14 cellular contexts compared by ENCODE assay signal in genomic region chr6:37940074-37940847, GRCh38.
DNase-seq lines count a peak whose midpoint lies in the region; ATAC-seq and TF ChIP-seq lines count a peak whose summit lies in the region.
"Had no signal": no experiment of that assay in that cellular context is flagged by ENCODE, and none has a peak within 500 bp of the region (broad histone marks: within the 10 kb centered on the region; RNA-seq: fewer than 3 reads in every experiment).

No MANE protein-coding gene starts in this region.

- BruUV-seq in A673 (replicated peaks; lab: Mats Ljungman, UMichigan), result no TSS peak

- no peaks in the 10 kb centered on the region for H3K9me3 ChIP-seq in A673 (ENCODE audit: low read depth, low read length, poor library complexity, severe bottlenecking)
- H3K9me3 ChIP-seq in body of pancreas, result no peaks in the 10 kb centered on the region
- H3K9me3 ChIP-seq: suprapubic skin had no signal

- ATAC-seq in body of pancreas, result no peak
- ATAC-seq in left lobe of liver, result peak; percentile 63
- ATAC-seq: foreskin keratinocyte, Panc1, WTC11 had no signal

- DNase-seq in A673 (ENCODE audit: low spot score) (peak; percentile 79), Kasumi-1 (lab: John Stamatoyannopoulos, UW) (peak; percentile 49 to 61), body of pancreas (peak; percentile 18 to 58 (median 41)), left lobe of liver (ENCODE audit: low spot score) (no peak), amniotic stem cell (lab: John Stamatoyannopoulos, UW) (no peak), middle frontal gyrus (ENCODE audit: extremely low spot score, low spot score) (no peak), NCI-H2107 treated with DMSO at 0.1 percent for 48 hours (lab: John Stamatoyannopoulos, UW; ENCODE audit: unreplicated experiment) (no peak)
- DNase-seq in activated CD4-positive, alpha-beta memory T cell treated with anti-CD3 and anti-CD28 coated beads for 36 hours, result no peak
- DNase-seq: activated T-cell treated with anti-CD3 and anti-CD28 coated beads, Interleukin-2, amount 50 U/mL, for 24 hours; foreskin keratinocyte; NCI-H2029 treated with DMSO at 0.1 percent for 48 hours had no signal

- H3K36me3 ChIP-seq in A673 (ENCODE audit: insufficient read depth, low read length, poor library complexity, severe bottlenecking) (no peaks in the 10 kb centered on the region), body of pancreas (replicated peaks in 1 of 2; ENCODE audit: insufficient read depth in 1 of 2, low read depth in 2 of 2) (no peaks in the 10 kb centered on the region)
- H3K36me3 ChIP-seq: suprapubic skin had no signal

- H3K4me3 Mint-ChIP-seq in activated CD4-positive, alpha-beta memory T cell treated with anti-CD3 and anti-CD28 coated beads for 36 hours, result no peak overlapping the region
- H3K4me3 Mint-ChIP-seq: activated T-cell treated with anti-CD3 and anti-CD28 coated beads, Interleukin-2, amount 50 U/mL, for 24 hours; WTC11 had no signal

- peaks cover 10% of the 10 kb centered on the region for H3K36me3 Mint-ChIP-seq in activated CD4-positive, alpha-beta memory T cell treated with anti-CD3 and anti-CD28 coated beads for 36 hours
- H3K36me3 Mint-ChIP-seq: WTC11 had no signal

- H3K9me3 Mint-ChIP-seq in activated CD4-positive, alpha-beta memory T cell treated with anti-CD3 and anti-CD28 coated beads for 36 hours, result no peaks in the 10 kb centered on the region
- H3K9me3 Mint-ChIP-seq: activated T-cell treated with anti-CD3 and anti-CD28 coated beads, Interleukin-2, amount 50 U/mL, for 24 hours; WTC11 had no signal

- peaks cover 82% of the 10 kb centered on the region for H3K4me1 ChIP-seq in A673 (ENCODE audit: insufficient read depth, low read length, poor library complexity, severe bottlenecking)
- peaks cover 7% of the 10 kb centered on the region for H3K4me1 ChIP-seq in body of pancreas

- CTCF ChIA-PET in A673 (lab: Charles Lee), result no interaction called here
- CTCF ChIA-PET in activated CD4-positive, alpha-beta memory T cell treated with anti-CD3 and anti-CD28 coated beads for 36 hours (lab: Charles Lee), result interaction anchor here (0.7 to 1.0 kb wide), 3 partner anchors 42 to 149 kb away, joined by 3 to 4 read pairs (median 3); no protein-coding TSS in a partner anchor

- intact Hi-C loops in A673 (cut with micrococcal nuclease; ENCODE audit: unreplicated experiment) (no loop called here), body of pancreas (cut with DNase I) (no loop called here)
- intact Hi-C loops in activated CD4-positive, alpha-beta memory T cell treated with anti-CD3 and anti-CD28 coated beads for 36 hours (cut with micrococcal nuclease), result no loop called here

- no peaks in the 10 kb centered on the region for H3K27me3 Mint-ChIP-seq in activated CD4-positive, alpha-beta memory T cell treated with anti-CD3 and anti-CD28 coated beads for 36 hours
- H3K27me3 Mint-ChIP-seq: activated T-cell treated with anti-CD3 and anti-CD28 coated beads, Interleukin-2, amount 50 U/mL, for 24 hours had no signal

- H3K4me3 ChIP-seq in A673 (ENCODE audit: low read depth, low read length, poor library complexity, severe bottlenecking) (no peak overlapping the region), body of pancreas (no peak overlapping the region)
- H3K4me3 ChIP-seq: suprapubic skin had no signal

- TF ChIP-seq CTCF in A673 (conservative IDR thresholded peaks at IDR 0.05; ENCODE audit: low read depth, low read length) (no peak), body of pancreas (IDR thresholded peaks at IDR 0.05) (no peak)

- WGBS in body of pancreas, 2 donors, result 76 to 94% methylated on average over 3 of the region's 3 CpGs

- POLR2A ChIA-PET in A673 (lab: Charles Lee; ENCODE audit: low non-redundant PET), result interaction anchor here (0.5 kb wide), 1 partner anchor 81 kb away, joined by 3 read pairs; no protein-coding TSS in a partner anchor
- POLR2A ChIA-PET in activated CD4-positive, alpha-beta memory T cell treated with anti-CD3 and anti-CD28 coated beads for 36 hours (lab: Charles Lee), result no interaction called here

- TF ChIP-seq POLR2A in body of pancreas (IDR thresholded peaks at IDR 0.05), result no peak

- H3K27ac ChIP-seq in A673 (ENCODE audit: low read depth, low read length, poor library complexity, severe bottlenecking), result peak overlapping the region; percentile 39
- H3K27ac ChIP-seq in body of pancreas, result no peak overlapping the region
- H3K27ac ChIP-seq: foreskin keratinocyte, suprapubic skin had no signal

- peaks cover 41% of the 10 kb centered on the region for H3K4me1 Mint-ChIP-seq in activated CD4-positive, alpha-beta memory T cell treated with anti-CD3 and anti-CD28 coated beads for 36 hours (ENCODE audit: low read depth)

- H3K27ac Mint-ChIP-seq in activated CD4-positive, alpha-beta memory T cell treated with anti-CD3 and anti-CD28 coated beads for 36 hours, result no peak overlapping the region
- H3K27ac Mint-ChIP-seq: activated T-cell treated with anti-CD3 and anti-CD28 coated beads, Interleukin-2, amount 50 U/mL, for 24 hours; WTC11 had no signal

- H3K27me3 ChIP-seq in A673 (replicated peaks; ENCODE audit: insufficient read depth, low read depth, low read length, poor library complexity) (no peaks in the 10 kb centered on the region), body of pancreas (no peaks in the 10 kb centered on the region)
- H3K27me3 ChIP-seq: foreskin keratinocyte, suprapubic skin had no signal

Comparison
In these comparisons a context has a peak if more than half of its experiments do, and no peak if none do; other contexts are left out.
1. DNase-seq: peak in A673 (single experiment), Kasumi-1 (2 of 2) and body of pancreas (4 of 4); none in left lobe of liver (single experiment), amniotic stem cell (single experiment), activated CD4-positive, alpha-beta memory T cell treated with anti-CD3 and anti-CD28 coated beads for 36 hours (single experiment), middle frontal gyrus (single experiment) and NCI-H2107 treated with DMSO at 0.1 percent for 48 hours (single experiment).